16 cellular contexts compared by ENCODE assay signal in genomic region chr6:170286934-170287265, GRCh38. TPM values are rescaled to one million over a fixed set of nuclear protein-coding genes. Genes with fewer than 3 reads are reported as not detected.
DNase-seq lines count a peak whose midpoint lies in the region; TF ChIP-seq lines count a peak whose summit lies in the region.
"Had no signal": no experiment of that assay in that cellular context is flagged by ENCODE, and none has a peak within 500 bp of the region (broad histone marks: within the 10 kb centered on the region; RNA-seq: fewer than 3 reads in every experiment).

No MANE protein-coding gene starts in this region.

- H3K4me3 ChIP-seq in Peyer's patch = peak overlapping the region in 2 of 4 donors; percentile 68 to 78
- H3K4me3 ChIP-seq in epithelial cell of esophagus (ENCODE audit: low read length) = peak overlapping the region; percentile 72
- peak overlapping the region in 1 of 2 donors; percentile 76 for H3K4me3 ChIP-seq in mucosa of rectum (ENCODE audit: low read length in 2 of 2)
- H3K4me3 ChIP-seq in suprapubic skin = peak overlapping the region; percentile 76
- H3K4me3 ChIP-seq: ascending aorta had no signal

- DNase-seq in Peyer's patch (no peak), epithelial cell of esophagus (ENCODE audit: low read depth) (no peak), suprapubic skin (ENCODE audit: low spot score in 2 of 2) (no peak), NCI-H82 treated with DMSO at 0.1 percent for 48 hours (lab: John Stamatoyannopoulos, UW; ENCODE audit: unreplicated experiment) (no peak), NCI-H2227 (lab: John Stamatoyannopoulos, UW; ENCODE audit: unreplicated experiment) (no peak)
- no peak for DNase-seq in stimulated activated CD4-positive, alpha-beta T cell treated with anti-CD3 and anti-CD28 coated beads, Interleukin-4, amount 100 ng/mL, for 24 hours
- DNase-seq in stimulated activated CD4-positive, alpha-beta T cell treated with anti-CD3 and anti-CD28 coated beads, Interleukin-4, amount 100 ng/mL, for 4 hours = no peak
- DNase-seq: activated CD4-positive, alpha-beta T cell treated with anti-CD3 and anti-CD28 coated beads, Interleukin-2, amount 50 U/mL, for 1 hour; AML-193; effector CD8-positive, alpha-beta T cell; foreskin fibroblast; MV-4-11 had no signal

- H3K9ac ChIP-seq in mucosa of rectum (ENCODE audit: low read depth in 1 of 2, low read length in 2 of 2) = no peak overlapping the region

- 15% methylated on average over 2 of the region's 2 CpGs for WGBS in suprapubic skin

- H3K36me3 ChIP-seq in Peyer's patch (peaks cover 0 to 19% (median 0%) of the 10 kb centered on the region in 3 donors), mucosa of rectum (ENCODE audit: control insufficient read depth in 2 of 2, insufficient read depth in 2 of 2, low read length in 2 of 2) (peaks cover 9 to 19% of the 10 kb centered on the region in 2 donors), suprapubic skin (peaks cover 32% of the 10 kb centered on the region)
- H3K36me3 ChIP-seq: ascending aorta had no signal

- H3K27me3 ChIP-seq in Peyer's patch = peaks cover 0 to 13% of the 10 kb centered on the region in 2 donors
- peaks cover 13 to 20% of the 10 kb centered on the region in 2 donors for H3K27me3 ChIP-seq in mucosa of rectum (ENCODE audit: control insufficient read depth in 2 of 2, insufficient read depth in 2 of 2, low read length in 2 of 2)
- peaks cover 13% of the 10 kb centered on the region for H3K27me3 ChIP-seq in suprapubic skin

- peak overlapping the region in 3 of 4 donors; percentile 25 to 90 (median 46) for H3K27ac ChIP-seq in Peyer's patch
- H3K27ac ChIP-seq in mucosa of rectum (ENCODE audit: low read depth in 2 of 2, low read length in 2 of 2) = peak overlapping the region; percentile 43 to 67
- H3K27ac ChIP-seq in suprapubic skin = peak overlapping the region; percentile 5
- H3K27ac ChIP-seq: ascending aorta had no signal

- no peaks in the 10 kb centered on the region for H3K9me3 ChIP-seq in Peyer's patch
- H3K9me3 ChIP-seq in mucosa of rectum (ENCODE audit: control insufficient read depth in 2 of 2, low read length in 2 of 2) = no peaks in the 10 kb centered on the region
- H3K9me3 ChIP-seq in suprapubic skin = no peaks in the 10 kb centered on the region
- H3K9me3 ChIP-seq: ascending aorta had no signal

- peaks cover 0 to 38% (median 18%) of the 10 kb centered on the region in 4 donors for H3K4me1 ChIP-seq in Peyer's patch
- H3K4me1 ChIP-seq in mucosa of rectum (ENCODE audit: control insufficient read depth in 2 of 2, insufficient read depth in 2 of 2, low read length in 2 of 2) = peaks cover 16 to 23% of the 10 kb centered on the region in 2 donors
- H3K4me1 ChIP-seq in suprapubic skin = peaks cover 48% of the 10 kb centered on the region

- no peak for TF ChIP-seq POLR2A in Peyer's patch (IDR thresholded peaks at IDR 0.05)
- no peak for TF ChIP-seq POLR2A in suprapubic skin (IDR thresholded peaks at IDR 0.05)

- TF ChIP-seq CTCF in Peyer's patch (IDR thresholded peaks at IDR 0.05) (no peak), epithelial cell of esophagus (IDR thresholded peaks at IDR 0.05; ENCODE audit: insufficient read depth, low read depth, low read length, missing control alignments) (no peak), suprapubic skin (IDR thresholded peaks at IDR 0.05) (no peak)

- TF ChIP-seq EP300 in suprapubic skin (IDR thresholded peaks at IDR 0.05) = no peak

RNA-seq across cellular contexts. Expression of gene DLL1, which starts 4.0 kb away (rescaled TPM):
- total RNA-seq in Peyer's patch (10 to 100 TPM; 16.3 to 89.1 (median 32.3) TPM), suprapubic skin (10 to 100 TPM; 32.6 to 75.6 (median 46.9) TPM)
- total RNA-seq: activated T-helper 1 cell treated with anti-CD3 and anti-CD28 coated beads, Interleukin-12 subunit alpha, Interleukin-12 subunit beta, Interleukin-2, Interleukin-4 antibody, amounts not matched to agents 30 ng/mL and 10 ng/mL and 1 ng/mL, durations not matched to agents 14 hours and 24 hours and 36 hours; T-helper 2 cell treated with Interferon-gamma antibody and Interleukin-4, amounts not matched to agents 100 ng/mL and 5 ng/mL, for 36 hours had no signal

RNA-seq across cellular contexts. Expression of gene FAM120B, which starts 19.7 kb away (rescaled TPM):
- total RNA-seq in Peyer's patch (10 to 100 TPM; 22.1 to 50.3 (median 38.1) TPM), suprapubic skin (10 to 100 TPM; 19.9 to 55.4 (median 27.6) TPM)

Comparison
In these comparisons a context has a peak if more than half of its experiments do, and no peak if none do; other contexts are left out.
1. H3K27ac ChIP-seq: peak in every context shown above with its lines; median percentile 55 in mucosa of rectum; 46 in Peyer's patch; 5 in suprapubic skin.